In genomic region chr1:230113605-230114241, GRCh38 we compare ENCODE assay signal across 8 cellular contexts. TPM values are rescaled to one million over a fixed set of nuclear protein-coding genes. Genes with fewer than 3 reads are reported as not detected.
DNase-seq lines count a peak whose midpoint lies in the region; ATAC-seq and TF ChIP-seq lines count a peak whose summit lies in the region.

No MANE protein-coding gene starts in this region.

- no peak for ATAC-seq in T-helper 17 cell
- ATAC-seq in GM21390 (IDR thresholded peaks at IDR 0.05; ENCODE audit: unreplicated experiment), result no peak

- intact Hi-C loops in sigmoid colon (cut with DNase I), result no loop called here

- H3K27ac Mint-ChIP-seq in T-helper 17 cell, result peak overlapping the region; percentile 16

- H3K4me3 ChIP-seq in sigmoid colon, result no peak overlapping the region

- no peak overlapping the region for H3K4me3 Mint-ChIP-seq in T-helper 17 cell

- 80 to 90% methylated on average over 17 of the region's 17 CpGs for WGBS in sigmoid colon, 2 donors

- no peaks in the 10 kb centered on the region for H3K36me3 ChIP-seq in sigmoid colon

- peaks cover 40% of the 10 kb centered on the region for H3K4me1 Mint-ChIP-seq in T-helper 17 cell

- peak overlapping the region; percentile 40 to 58 (median 43) for H3K27ac ChIP-seq in sigmoid colon

- H3K27me3 ChIP-seq in sigmoid colon, result no peaks in the 10 kb centered on the region

- H3K4me1 ChIP-seq in sigmoid colon, result peaks cover 0 to 46% (median 32%) of the 10 kb centered on the region in 4 donors

- no peak for TF ChIP-seq CTCF in sigmoid colon (IDR thresholded peaks at IDR 0.05)

- peak; percentile 94 for DNase-seq in ELR (ENCODE audit: low read depth)
- no peak for DNase-seq in T-helper 17 cell
- DNase-seq in foreskin melanocyte, result peak; percentile 94
- peak; percentile 71 for DNase-seq in sigmoid colon
- DNase-seq in stimulated activated naive CD4-positive, alpha-beta T cell (lab: John Stamatoyannopoulos, UW), result no peak
- DNase-seq in NCI-H82 treated with DMSO at 0.1 percent for 48 hours (lab: John Stamatoyannopoulos, UW; ENCODE audit: unreplicated experiment), result no peak
- no peak for DNase-seq in mesenteric fat pad (ENCODE audit: low spot score)

- peak in 1 of 4 donors; percentile 19 for TF ChIP-seq EP300 in sigmoid colon (IDR thresholded peaks at IDR 0.05)

- peaks cover 2% of the 10 kb centered on the region for H3K36me3 Mint-ChIP-seq in T-helper 17 cell (ENCODE audit: low read depth)

- no peaks in the 10 kb centered on the region for H3K27me3 Mint-ChIP-seq in T-helper 17 cell

- H3K9me3 ChIP-seq in T-helper 17 cell (ENCODE audit: control insufficient read depth, low read length, poor library complexity, severe bottlenecking) (no peaks in the 10 kb centered on the region), sigmoid colon (no peaks in the 10 kb centered on the region)

- TF ChIP-seq POLR2A in sigmoid colon (IDR thresholded peaks at IDR 0.05), result no peak

RNA-seq across cellular contexts. Expression of gene GALNT2, which starts 46.7 kb away (rescaled TPM):
- total RNA-seq in T-helper 17 cell (10 to 100 TPM; 16.6 to 19.8 TPM), sigmoid colon (10 to 100 TPM; 32.6 to 38.5 (median 37.8) TPM), mesenteric fat pad (144 TPM)
- 10 to 100 TPM in 1 of 3 donors, 1 to 10 TPM in 2; 8.4 to 43.8 (median 9.5) TPM for polyA plus RNA-seq in sigmoid colon

Comparison
In these comparisons a context has a peak if more than half of its experiments do, and no peak if none do; other contexts are left out.
1. DNase-seq: peak in ELR (single experiment), foreskin melanocyte (single experiment) and sigmoid colon (single experiment); none in T-helper 17 cell (0 of 3), stimulated activated naive CD4-positive, alpha-beta T cell (0 of 6), NCI-H82 treated with DMSO at 0.1 percent for 48 hours (single experiment) and mesenteric fat pad (single experiment).